Comparison of ENCODE assay signal across 8 cellular contexts in genomic region chr2:19901201-19901457, GRCh38. TPM values are rescaled to one million over a fixed set of nuclear protein-coding genes. Genes with fewer than 3 reads are reported as not detected.
DNase-seq lines count a peak whose midpoint lies in the region; ATAC-seq and TF ChIP-seq lines count a peak whose summit lies in the region.

No MANE protein-coding gene starts in this region.

- intact Hi-C loops in Caco-2 (cut with micrococcal nuclease; ENCODE audit: unreplicated experiment), result loop anchor here (2.0 kb wide), 1 partner anchor 32 kb away; no protein-coding TSS in a partner anchor
- intact Hi-C loops in naive thymus-derived CD4-positive, alpha-beta T cell (cut with micrococcal nuclease), result loop anchor here (1.0 to 5.0 kb wide), 13 partner anchors 33 to 1341 kb away; partner anchors contain the start of genes LAPTM4A (in 2 of the 2), LDAH (in 2 of the 2), RDH14 (in 2 of the 2) and HS1BP3 (in 1 of the 2)

- CTCF ChIA-PET in Caco-2 (lab: Charles Lee), result no interaction called here
- CTCF ChIA-PET in naive thymus-derived CD4-positive, alpha-beta T cell (lab: Charles Lee), result interaction anchor here (0.9 kb wide), 1 partner anchor 9 kb away, joined by 3 read pairs; no protein-coding TSS in a partner anchor

- no peak for TF ChIP-seq CTCF in Caco-2 (IDR thresholded peaks at IDR 0.05; ENCODE audit: insufficient read depth in 1 of 2, low read depth in 1 of 2, low read length in 1 of 2, severe bottlenecking in 1 of 2, unreplicated experiment in 1 of 2)

- H3K9me3 ChIP-seq in Caco-2 (no peaks in the 10 kb centered on the region), MG63 (no peaks in the 10 kb centered on the region), ectodermal cell (ENCODE audit: control insufficient read depth, low read length) (no peaks in the 10 kb centered on the region)
- H3K9me3 ChIP-seq in naive thymus-derived CD4-positive, alpha-beta T cell (ENCODE audit: control insufficient read depth in 2 of 3, low read length in 3 of 3), result no peaks in the 10 kb centered on the region

- H3K4me1 Mint-ChIP-seq in Caco-2 (ENCODE audit: low read depth, unreplicated experiment), result peaks cover 12% of the 10 kb centered on the region
- peaks cover 25 to 37% (median 32%) of the 10 kb centered on the region in 7 donors for H3K4me1 Mint-ChIP-seq in naive thymus-derived CD4-positive, alpha-beta T cell

- no peaks in the 10 kb centered on the region for H3K36me3 ChIP-seq in Caco-2 (ENCODE audit: control insufficient read depth, insufficient read depth, low read length)
- no peaks in the 10 kb centered on the region; the same call in 1 of the 2 replicates for H3K36me3 ChIP-seq in MG63
- H3K36me3 ChIP-seq in ectodermal cell (ENCODE audit: control insufficient read depth, insufficient read depth, low read length), result no peaks in the 10 kb centered on the region
- peaks cover 0 to 5% (median 0%) of the 10 kb centered on the region in 3 experiments for H3K36me3 ChIP-seq in naive thymus-derived CD4-positive, alpha-beta T cell (ENCODE audit: control insufficient read depth in 2 of 3, insufficient read depth in 3 of 3, low read length in 3 of 3)

- H3K27ac Mint-ChIP-seq in Caco-2 (ENCODE audit: unreplicated experiment), result peak overlapping the region; percentile 96
- peak overlapping the region; percentile 93 to 100 (median 99) for H3K27ac Mint-ChIP-seq in naive thymus-derived CD4-positive, alpha-beta T cell

- H3K4me3 ChIP-seq in Caco-2 (ENCODE audit: low read depth, low read length), result peak overlapping the region; percentile 61
- H3K4me3 ChIP-seq in MG63, result peak overlapping the region; percentile 74
- peak overlapping the region; percentile 99 for H3K4me3 ChIP-seq in ectodermal cell (ENCODE audit: insufficient read depth, low read depth, low read length)
- H3K4me3 ChIP-seq in naive thymus-derived CD4-positive, alpha-beta T cell (ENCODE audit: low read length), result peak overlapping the region; percentile 95

- peaks cover 21% of the 10 kb centered on the region for H3K36me3 Mint-ChIP-seq in Caco-2 (ENCODE audit: insufficient read depth, unreplicated experiment)
- H3K36me3 Mint-ChIP-seq in naive thymus-derived CD4-positive, alpha-beta T cell, result peaks cover 0 to 9% (median 4%) of the 10 kb centered on the region in 5 donors

- DNase-seq in Caco-2, result no peak
- no peak for DNase-seq in MG63
- DNase-seq in naive thymus-derived CD4-positive, alpha-beta T cell, result no peak
- DNase-seq in cortex of kidney (lab: John Stamatoyannopoulos, UW), result no peak
- no peak for DNase-seq in NCI-H526 treated with DMSO at 0.1 percent for 48 hours (lab: John Stamatoyannopoulos, UW)
- DNase-seq in hippocampal formation (lab: John Stamatoyannopoulos, UW), result no peak

- TSS peak; percentile 47 for BruUV-seq in Caco-2 (replicated peaks; lab: Mats Ljungman, UMichigan)

- no peaks in the 10 kb centered on the region for H3K27me3 Mint-ChIP-seq in Caco-2 (ENCODE audit: insufficient read depth, unreplicated experiment)
- H3K27me3 Mint-ChIP-seq in naive thymus-derived CD4-positive, alpha-beta T cell, result peaks cover 8 to 16% (median 10%) of the 10 kb centered on the region in 5 donors

- WGBS in ectodermal cell, 2 experiments, result 1 to 2% methylated on average over 22 of the region's 22 CpGs

- ATAC-seq in GM21528 (IDR thresholded peaks at IDR 0.05; ENCODE audit: low FRiP score, unreplicated experiment), result peak; percentile 13
- peak; percentile 3 for ATAC-seq in naive thymus-derived CD4-positive, alpha-beta T cell

- POLR2A ChIA-PET in Caco-2 (lab: Charles Lee), result interaction anchor here (0.6 kb wide), 1 partner anchor 32 kb away, joined by 4 read pairs; no protein-coding TSS in a partner anchor
- POLR2A ChIA-PET in naive thymus-derived CD4-positive, alpha-beta T cell (lab: Charles Lee), result interaction anchor here (0.7 to 1.3 kb wide), 11 partner anchors 21 to 1342 kb away, joined by 3 to 22 read pairs (median 4); partner anchors contain the start of genes HS1BP3, LAPTM4A, LDAH and RDH14

- H3K4me3 Mint-ChIP-seq in Caco-2 (ENCODE audit: unreplicated experiment), result peak overlapping the region; percentile 81
- peak overlapping the region; percentile 84 to 99 (median 96) for H3K4me3 Mint-ChIP-seq in naive thymus-derived CD4-positive, alpha-beta T cell

- no peaks in the 10 kb centered on the region for H3K27me3 ChIP-seq in Caco-2 (replicated peaks; ENCODE audit: control insufficient read depth, insufficient read depth, low read length)
- H3K27me3 ChIP-seq in MG63, result no peaks in the 10 kb centered on the region
- H3K27me3 ChIP-seq in ectodermal cell (ENCODE audit: control insufficient read depth, insufficient read depth, low read length, poor library complexity, severe bottlenecking), result no peaks in the 10 kb centered on the region
- H3K27me3 ChIP-seq in naive thymus-derived CD4-positive, alpha-beta T cell (ENCODE audit: control insufficient read depth in 2 of 2, insufficient read depth in 2 of 2, low read length in 2 of 2), result no peaks in the 10 kb centered on the region

- no peaks in the 10 kb centered on the region for H3K9me3 Mint-ChIP-seq in Caco-2 (ENCODE audit: unreplicated experiment)
- H3K9me3 Mint-ChIP-seq in naive thymus-derived CD4-positive, alpha-beta T cell, result peaks cover 0 to 3% (median 0%) of the 10 kb centered on the region in 11 donors

- peak overlapping the region; percentile 96 for H3K27ac ChIP-seq in ectodermal cell (ENCODE audit: insufficient read depth, low read depth, low read length, poor library complexity, severe bottlenecking)
- H3K27ac ChIP-seq in naive thymus-derived CD4-positive, alpha-beta T cell (ENCODE audit: low read depth, low read length), result peak overlapping the region; percentile 83

- H3K4me1 ChIP-seq in Caco-2 (no peaks in the 10 kb centered on the region), ectodermal cell (ENCODE audit: control insufficient read depth, insufficient read depth, low read length) (peaks cover 9% of the 10 kb centered on the region)
- peaks cover 15 to 23% of the 10 kb centered on the region in 2 donors for H3K4me1 ChIP-seq in naive thymus-derived CD4-positive, alpha-beta T cell (ENCODE audit: control insufficient read depth in 2 of 2, insufficient read depth in 2 of 2, low read length in 2 of 2)

RNA-seq across cellular contexts. Expression of gene TTC32, which starts 0.7 kb away (rescaled TPM):
- 15.5 and 16.8 TPM in 2 replicates for total RNA-seq in Caco-2 (2022)
- total RNA-seq in MG63 (2014; rRNA removed; shearing (Covaris generic); ENCODE audit: low replicate concordance), result 6.0 and 11.5 TPM in 2 replicates
- polyA plus RNA-seq in ectodermal cell (2013, experiment 1 of 4), result 17.9 TPM
- 20.8 TPM for polyA plus RNA-seq in ectodermal cell (2013, experiment 2 of 4)
- 19.6 TPM for polyA plus RNA-seq in ectodermal cell (2013, experiment 3 of 4)
- 22.6 TPM for polyA plus RNA-seq in ectodermal cell (2013, experiment 4 of 4)
- total RNA-seq in naive thymus-derived CD4-positive, alpha-beta T cell, result 10 to 100 TPM; 23.1 to 58.0 (median 44.9) TPM
- 10 to 100 TPM; 25.9 to 41.5 TPM for polyA plus RNA-seq in naive thymus-derived CD4-positive, alpha-beta T cell
